13 cellular contexts compared by ENCODE assay signal in genomic region chr11:8863838-8864237, GRCh38. TPM values are rescaled to one million over a fixed set of nuclear protein-coding genes. Genes with fewer than 3 reads are reported as not detected.
A peak's percentile ranks its signal among the peaks of the same experiment; 100 is the strongest.
DNase-seq lines count a peak whose midpoint lies in the region; ATAC-seq, FAIRE-seq and TF ChIP-seq lines count a peak whose summit lies in the region.
"Had no signal": no experiment of that assay in that cellular context is flagged by ENCODE, and none has a peak within 500 bp of the region (broad histone marks: within the 10 kb centered on the region; RNA-seq: fewer than 3 reads in every experiment).

No MANE protein-coding gene starts in this region.

- peaks cover 0 to 28% (median 7%) of the 10 kb centered on the region in 4 donors for H3K4me1 ChIP-seq in transverse colon
- H3K4me1 ChIP-seq: body of pancreas had no signal

- H3K9me3 ChIP-seq in transverse colon (no peaks in the 10 kb centered on the region), MG63 (no peaks in the 10 kb centered on the region)
- H3K9me3 ChIP-seq: body of pancreas had no signal

- no peaks in the 10 kb centered on the region for H3K36me3 Mint-ChIP-seq in MCF 10A (ENCODE audit: insufficient read depth, unreplicated experiment)
- H3K36me3 Mint-ChIP-seq: memory B cell had no signal

- TF ChIP-seq POLR2A in transverse colon (IDR thresholded peaks at IDR 0.05): no peak

- ATAC-seq in GM19023 (IDR thresholded peaks at IDR 0.05; ENCODE audit: unreplicated experiment): no peak
- ATAC-seq: body of pancreas had no signal

- POLR2A ChIA-PET in MCF 10A (lab: Yijun Ruan, JAX): no interaction called here

- no peak for FAIRE-seq in D721Med (lab: Jason Lieb, UNC)

- peak overlapping the region; percentile 44 for H3K27ac Mint-ChIP-seq in MCF 10A (ENCODE audit: low read depth, unreplicated experiment)
- H3K27ac Mint-ChIP-seq: activated T-cell treated with anti-CD3 and anti-CD28 coated beads, Interleukin-2, amount 50 U/mL, for 24 hours; memory B cell had no signal

- TF ChIP-seq CTCF in MCF 10A (IDR thresholded peaks at IDR 0.05; ENCODE audit: unreplicated experiment): no peak
- TF ChIP-seq CTCF in transverse colon (IDR thresholded peaks at IDR 0.05): no peak
- TF ChIP-seq CTCF in D721Med (IDR thresholded peaks at IDR 0.05; ENCODE audit: insufficient read depth, missing control alignments): no peak

- BruUV-seq in MCF 10A (replicated peaks; lab: Mats Ljungman, UMichigan): no TSS peak

- CTCF ChIA-PET in MCF 10A (lab: Yijun Ruan, JAX): interaction anchor here (0.5 to 0.8 kb wide), 3 partner anchors 21 to 132 kb away, joined by 3 read pairs; no protein-coding TSS in a partner anchor

- in situ Hi-C loops in transverse colon (cut with MboI; ENCODE audit: low pct_ligation_motif_present in 1 of 4, low pct_unique_long_range_greater_than_20kb in 1 of 4, low sequenced_read_pairs in 3 of 4): no loop called here

- H3K4me3 ChIP-seq in transverse colon (no peak overlapping the region), MG63 (no peak overlapping the region)
- H3K4me3 ChIP-seq: body of pancreas, PC-9 had no signal

- TF ChIP-seq EP300 in transverse colon (IDR thresholded peaks at IDR 0.05; ENCODE audit: low read depth): no peak

- no peaks in the 10 kb centered on the region for H3K36me3 ChIP-seq in transverse colon
- H3K36me3 ChIP-seq in MG63: no peaks in the 10 kb centered on the region

- H3K4me1 Mint-ChIP-seq in MCF 10A (ENCODE audit: insufficient read depth, unreplicated experiment): peaks cover 17% of the 10 kb centered on the region
- H3K4me1 Mint-ChIP-seq: memory B cell had no signal

- intact Hi-C loops in MCF 10A (cut with micrococcal nuclease): no loop called here
- intact Hi-C loops in transverse colon (cut with DNase I; ENCODE audit: low total_unique reads): no loop called here

- H3K9me3 Mint-ChIP-seq in MCF 10A (ENCODE audit: unreplicated experiment): no peaks in the 10 kb centered on the region
- H3K9me3 Mint-ChIP-seq: activated T-cell treated with anti-CD3 and anti-CD28 coated beads, Interleukin-2, amount 50 U/mL, for 24 hours; memory B cell had no signal

- WGBS in transverse colon (ENCODE audit: low coverage in 1 of 2), 2 donors: 86% methylated on average over 1 of the region's 1 CpG; no CpG with 5 or more reads in 1 of the 2 donors

- H3K27me3 ChIP-seq in transverse colon (no peaks in the 10 kb centered on the region), MG63 (no peaks in the 10 kb centered on the region)
- H3K27me3 ChIP-seq: body of pancreas had no signal

- peak overlapping the region; percentile 42 to 66 (median 51) for H3K27ac ChIP-seq in transverse colon
- H3K27ac ChIP-seq: body of pancreas, PC-9 had no signal

- no peak overlapping the region for H3K4me3 Mint-ChIP-seq in MCF 10A (ENCODE audit: unreplicated experiment)
- H3K4me3 Mint-ChIP-seq: activated T-cell treated with anti-CD3 and anti-CD28 coated beads, Interleukin-2, amount 50 U/mL, for 24 hours had no signal

- DNase-seq in HT1080 (ENCODE audit: low read depth) (peak; percentile 57), MCF 10A (ENCODE audit: unreplicated experiment) (peak; percentile 45), iris pigment epithelial cell (ENCODE audit: low read depth) (peak; percentile 86), transverse colon (no peak), MG63 (no peak), D721Med (ENCODE audit: insufficient read length, low spot score) (no peak), NCI-H2171 treated with DMSO at 0.1 percent for 48 hours (lab: John Stamatoyannopoulos, UW) (no peak)
- DNase-seq: activated T-cell treated with anti-CD3 and anti-CD28 coated beads, Interleukin-2, amount 50 U/mL, for 24 hours; body of pancreas; NCI-H2081 had no signal

- no peaks in the 10 kb centered on the region for H3K27me3 Mint-ChIP-seq in MCF 10A (ENCODE audit: insufficient read depth, unreplicated experiment)

RNA-seq across cellular contexts. Expression of gene AKIP1, which starts 47.2 kb away (rescaled TPM):
- total RNA-seq in HT1080 (2014; rRNA removed; shearing (Covaris generic)): 30.3 and 34.1 TPM in 2 replicates
- 45.0 and 53.0 TPM in 2 replicates for polyA plus RNA-seq in HT1080 (2015; cell fraction: cytosol; rRNA removed)
- 28.8 and 29.2 TPM in 2 replicates for polyA plus RNA-seq in HT1080 (2015; cell fraction: nucleus; rRNA removed)
- total RNA-seq in MCF 10A (2022) (64.6 and 67.6 TPM in 2 replicates), transverse colon (10 to 100 TPM in 2 of 4 donors, 1 to 10 TPM in 2; 5.2 to 21.2 (median 11.0) TPM)
- total RNA-seq in MG63 (2014; rRNA removed; shearing (Covaris generic); ENCODE audit: low replicate concordance): 64.6 and 129 TPM in 2 replicates

Comparison
In these comparisons a context has a peak if more than half of its experiments do, and no peak if none do; other contexts are left out.
1. DNase-seq: peak in HT1080 (single experiment), MCF 10A (single experiment) and iris pigment epithelial cell (single experiment); none in transverse colon (single experiment), MG63 (single experiment), D721Med (single experiment) and NCI-H2171 treated with DMSO at 0.1 percent for 48 hours (single experiment).